ENCODE assay signal across 9 cellular contexts in genomic region chr6:40852667-40853383, GRCh38.
DNase-seq lines count a peak whose midpoint lies in the region; ATAC-seq and TF ChIP-seq lines count a peak whose summit lies in the region.
"Had no signal": no experiment of that assay in that cellular context is flagged by ENCODE, and none has a peak within 500 bp of the region (broad histone marks: within the 10 kb centered on the region; RNA-seq: fewer than 3 reads in every experiment).

No MANE protein-coding gene starts in this region.

- H3K4me3 ChIP-seq in mammary epithelial cell (replicated peaks in 1 of 3; ENCODE audit: insufficient read depth in 1 of 3, low read depth in 2 of 3, low read length in 3 of 3), result no peak overlapping the region

- H3K27ac ChIP-seq in mammary epithelial cell (ENCODE audit: insufficient read depth, low read depth, low read length), result no peak overlapping the region

- TF ChIP-seq CTCF in chondrocyte (IDR thresholded peaks at IDR 0.05) (peak; percentile 66), mammary epithelial cell (conservative IDR thresholded peaks at IDR 0.05 in 1 of 2, IDR thresholded peaks at IDR 0.05 in 1 of 2; ENCODE audit: extremely low read depth in 1 of 2, insufficient read depth in 1 of 2, low read depth in 1 of 2, low read length in 2 of 2) (peak in 1 of 2 donors; percentile 52)

- no TSS peak for BruUV-seq in mammary epithelial cell (replicated peaks; lab: Mats Ljungman, UMichigan)

- no peak overlapping the region for H3K4me3 Mint-ChIP-seq in activated CD4-positive, alpha-beta T cell treated with anti-CD3 and anti-CD28 coated beads, Interleukin-2, amount 10 ng/mL, durations not matched to agents 24 days and 14 days
- H3K4me3 Mint-ChIP-seq in chondrocyte (ENCODE audit: unreplicated experiment), result no peak overlapping the region
- H3K4me3 Mint-ChIP-seq: T-helper 1 cell treated with Interleukin-12 subunit alpha and Interleukin-12 subunit beta and Interleukin-4 antibody, amounts not matched to agents 30 μg/mL and 1 μg/mL, for 36 hours had no signal

- no peak overlapping the region for H3K27ac Mint-ChIP-seq in activated CD4-positive, alpha-beta T cell treated with anti-CD3 and anti-CD28 coated beads, Interleukin-2, amount 10 ng/mL, durations not matched to agents 24 days and 14 days
- peak overlapping the region; percentile 22 for H3K27ac Mint-ChIP-seq in chondrocyte (ENCODE audit: unreplicated experiment)
- H3K27ac Mint-ChIP-seq: T-helper 1 cell treated with Interleukin-12 subunit alpha and Interleukin-12 subunit beta and Interleukin-4 antibody, amounts not matched to agents 30 μg/mL and 1 μg/mL, for 36 hours had no signal

- dilution Hi-C loops in mammary epithelial cell (cut with HindIII; ENCODE audit: low sequenced_read_pairs), result no loop called here

- H3K4me1 ChIP-seq in mammary epithelial cell (ENCODE audit: insufficient read depth, low read length), result no peaks in the 10 kb centered on the region

- in situ Hi-C loops in mammary epithelial cell (cut with MboI; ENCODE audit: low sequenced_read_pairs in 2 of 2), result no loop called here

- no peak for ATAC-seq in GM19351 (IDR thresholded peaks at IDR 0.05; ENCODE audit: unreplicated experiment)

- no peaks in the 10 kb centered on the region for H3K79me2 ChIP-seq in mammary epithelial cell (ENCODE audit: insufficient read depth, low read length)

- H3K36me3 ChIP-seq in mammary epithelial cell (ENCODE audit: insufficient read depth, low read length), result no peaks in the 10 kb centered on the region

- H3K9me3 Mint-ChIP-seq in activated CD4-positive, alpha-beta T cell treated with anti-CD3 and anti-CD28 coated beads, Interleukin-2, amount 10 ng/mL, durations not matched to agents 24 days and 14 days, result peaks cover 10% of the 10 kb centered on the region
- H3K9me3 Mint-ChIP-seq in chondrocyte (ENCODE audit: low read depth), result no peaks in the 10 kb centered on the region
- H3K9me3 Mint-ChIP-seq: T-helper 1 cell treated with Interleukin-12 subunit alpha and Interleukin-12 subunit beta and Interleukin-4 antibody, amounts not matched to agents 30 μg/mL and 1 μg/mL, for 36 hours had no signal

- no peak overlapping the region for H3K9ac ChIP-seq in mammary epithelial cell (ENCODE audit: insufficient read depth, low read length)

- no peak overlapping the region for H2AFZ ChIP-seq in mammary epithelial cell (ENCODE audit: low read depth, low read length)

- no peaks in the 10 kb centered on the region for H4K20me1 ChIP-seq in mammary epithelial cell (ENCODE audit: insufficient read depth, low read length)

- 72% methylated on average over 6 of the region's 6 CpGs for WGBS in mammary epithelial cell (ENCODE audit: low coverage, missing lambda C conversion rate)

- intact Hi-C loops in activated CD4-positive, alpha-beta T cell treated with anti-CD3 and anti-CD28 coated beads, Interleukin-2, amount 10 ng/mL, durations not matched to agents 24 days and 14 days (cut with micrococcal nuclease), result no loop called here
- intact Hi-C loops in mammary epithelial cell (cut with micrococcal nuclease), result no loop called here

- no peaks in the 10 kb centered on the region for H3K27me3 ChIP-seq in mammary epithelial cell (ENCODE audit: insufficient read depth, low read length)

- no peak overlapping the region for H3K4me2 ChIP-seq in mammary epithelial cell (ENCODE audit: insufficient read depth, low read depth, low read length)

- H3K36me3 Mint-ChIP-seq in activated CD4-positive, alpha-beta T cell treated with anti-CD3 and anti-CD28 coated beads, Interleukin-2, amount 10 ng/mL, durations not matched to agents 24 days and 14 days (ENCODE audit: low read depth), result no peaks in the 10 kb centered on the region
- no peaks in the 10 kb centered on the region for H3K36me3 Mint-ChIP-seq in chondrocyte (ENCODE audit: low read depth)

- no peaks in the 10 kb centered on the region for H3K9me3 ChIP-seq in mammary epithelial cell (replicated peaks; ENCODE audit: insufficient read depth, low read length)

- CTCF ChIA-PET in mammary epithelial cell (lab: Charles Lee; ENCODE audit: low non-redundant PET), result no interaction called here

- peaks cover 10% of the 10 kb centered on the region for H3K4me1 Mint-ChIP-seq in activated CD4-positive, alpha-beta T cell treated with anti-CD3 and anti-CD28 coated beads, Interleukin-2, amount 10 ng/mL, durations not matched to agents 24 days and 14 days
- peaks cover 3% of the 10 kb centered on the region for H3K4me1 Mint-ChIP-seq in chondrocyte (ENCODE audit: low read depth)

- H3K27me3 Mint-ChIP-seq in activated CD4-positive, alpha-beta T cell treated with anti-CD3 and anti-CD28 coated beads, Interleukin-2, amount 10 ng/mL, durations not matched to agents 24 days and 14 days, result peaks cover 5% of the 10 kb centered on the region
- H3K27me3 Mint-ChIP-seq in chondrocyte (ENCODE audit: low read depth), result peaks cover 10% of the 10 kb centered on the region

- DNase-seq in activated CD4-positive, alpha-beta T cell treated with anti-CD3 and anti-CD28 coated beads, Interleukin-2, amount 10 ng/mL, durations not matched to agents 24 days and 14 days, result peak; percentile 63
- DNase-seq in activated CD4-positive, alpha-beta T cell treated with anti-CD3 and anti-CD28 coated beads, Interleukin-2, amount 50 U/mL, for 4 hours, result no peak
- DNase-seq in M059J (ENCODE audit: low read depth) (peak; percentile 54), chondrocyte (ENCODE audit: low spot score) (no peak), renal cortical epithelial cell (ENCODE audit: low read depth) (peak; percentile 2), mammary epithelial cell (no peak), cortex of kidney (lab: John Stamatoyannopoulos, UW) (no peak)

Comparison
In these comparisons a context has a peak if more than half of its experiments do, and no peak if none do; other contexts are left out.
1. DNase-seq: peak in activated CD4-positive, alpha-beta T cell treated with anti-CD3 and anti-CD28 coated beads, Interleukin-2, amount 10 ng/mL, durations not matched to agents 24 days and 14 days (single experiment), M059J (single experiment) and renal cortical epithelial cell (single experiment); none in activated CD4-positive, alpha-beta T cell treated with anti-CD3 and anti-CD28 coated beads, Interleukin-2, amount 50 U/mL, for 4 hours (0 of 2), chondrocyte (single experiment), mammary epithelial cell (single experiment) and cortex of kidney (single experiment).